Comparison of ENCODE assay signal across 8 cellular contexts in genomic region chrX:41442824-41443560, GRCh38. TPM values are rescaled to one million over a fixed set of nuclear protein-coding genes. Genes with fewer than 3 reads are reported as not detected.
DNase-seq lines count a peak whose midpoint lies in the region; ATAC-seq and TF ChIP-seq lines count a peak whose summit lies in the region.

No MANE protein-coding gene starts in this region.

- H3K9me3 ChIP-seq in HCT116 (ENCODE audit: control insufficient read depth in 1 of 2, insufficient read depth in 1 of 2, low read depth in 1 of 2, low read length in 2 of 2) (no peaks in the 10 kb centered on the region), liver (ENCODE audit: control insufficient read depth in 4 of 4, low read length in 3 of 4) (no peaks in the 10 kb centered on the region), vagina (no peaks in the 10 kb centered on the region)

- no peaks in the 10 kb centered on the region for H3K9me3 Mint-ChIP-seq in activated naive CD8-positive, alpha-beta T cell treated with anti-CD3 and anti-CD28 coated beads, Interleukin-2, amount 10 ng/mL, durations not matched to agents 7 days and 5 days

- no peaks in the 10 kb centered on the region for H3K79me2 ChIP-seq in ACC112 (ENCODE audit: control insufficient read depth, insufficient read depth, low read length, unreplicated experiment)
- H3K79me2 ChIP-seq in HCT116 (ENCODE audit: insufficient read depth, low read length), result no peaks in the 10 kb centered on the region

- H2AFZ ChIP-seq in ACC112 (ENCODE audit: low read length, unreplicated experiment) (peak overlapping the region; percentile 51), HCT116 (ENCODE audit: low read depth, low read length, poor library complexity, severe bottlenecking) (no peak overlapping the region)

- H3K4me1 ChIP-seq in ACC112 (ENCODE audit: control insufficient read depth, insufficient read depth, low read length, unreplicated experiment) (peaks cover 13% of the 10 kb centered on the region), HCT116 (ENCODE audit: control insufficient read depth in 1 of 2, insufficient read depth in 2 of 2, low read length in 2 of 2) (peaks cover 20% of the 10 kb centered on the region in 2 experiments; a peak in 3 of 4 replicates), liver (ENCODE audit: control insufficient read depth in 4 of 4, insufficient read depth in 4 of 4, low read length in 3 of 4) (peaks cover 0 to 6% (median 4%) of the 10 kb centered on the region in 4 donors), vagina (no peaks in the 10 kb centered on the region)

- peaks cover 7% of the 10 kb centered on the region for H3K4me1 Mint-ChIP-seq in activated naive CD8-positive, alpha-beta T cell treated with anti-CD3 and anti-CD28 coated beads, Interleukin-2, amount 10 ng/mL, durations not matched to agents 7 days and 5 days

- H3K27ac Mint-ChIP-seq in activated naive CD8-positive, alpha-beta T cell treated with anti-CD3 and anti-CD28 coated beads, Interleukin-2, amount 10 ng/mL, durations not matched to agents 7 days and 5 days, result peak overlapping the region; percentile 81

- no peaks in the 10 kb centered on the region for H3K27me3 Mint-ChIP-seq in activated naive CD8-positive, alpha-beta T cell treated with anti-CD3 and anti-CD28 coated beads, Interleukin-2, amount 10 ng/mL, durations not matched to agents 7 days and 5 days

- TF ChIP-seq POLR2A in HCT116 (IDR thresholded peaks at IDR 0.05; ENCODE audit: borderline replicate concordance, extremely low read depth, insufficient read depth, insufficient read length) (no peak), vagina (IDR thresholded peaks at IDR 0.05) (no peak)

- H3K9me2 ChIP-seq in HCT116 (ENCODE audit: insufficient read depth), result no peaks in the 10 kb centered on the region

- RAD21 ChIA-PET in HCT116 (lab: Charles Lee; ENCODE audit: low non-redundant PET in 1 of 2, low total read pairs in 2 of 2, uncharacterized antibody in 2 of 2, unreplicated experiment in 2 of 2), result interaction anchor here in 1 of 2 experiments (1.1 kb wide), 1 partner anchor 13 kb away, joined by 3 read pairs; no protein-coding TSS in a partner anchor

- H3K27ac ChIP-seq in ACC112 (ENCODE audit: low read depth, low read length), result peak overlapping the region; percentile 79
- H3K27ac ChIP-seq in HCT116 (ENCODE audit: low read depth, low read length), result peak overlapping the region; percentile 64
- peak overlapping the region; percentile 65 to 83 for H3K27ac ChIP-seq in liver (ENCODE audit: low read depth in 1 of 2, low read length in 2 of 2)
- H3K27ac ChIP-seq in vagina, result peak overlapping the region; percentile 60

- 64% methylated on average over 11 of the region's 11 CpGs for WGBS in liver

- CTCF ChIA-PET in HCT116 (lab: Charles Lee), result no interaction called here

- H3K4me2 ChIP-seq in HCT116 (ENCODE audit: low read length), result peak overlapping the region; percentile 75

- H3K36me3 ChIP-seq in ACC112 (ENCODE audit: insufficient read depth, low read length) (no peaks in the 10 kb centered on the region), HCT116 (ENCODE audit: control insufficient read depth in 1 of 2, insufficient read depth in 2 of 2, low read length in 2 of 2) (no peaks in the 10 kb centered on the region), liver (ENCODE audit: control insufficient read depth in 4 of 4, insufficient read depth in 3 of 4, low read depth in 1 of 4, low read length in 3 of 4) (no peaks in the 10 kb centered on the region), vagina (no peaks in the 10 kb centered on the region)

- no peak for ATAC-seq in HCT116
- no peak for ATAC-seq in activated naive CD8-positive, alpha-beta T cell treated with anti-CD3 and anti-CD28 coated beads, Interleukin-2, amount 10 ng/mL, durations not matched to agents 7 days and 5 days (ENCODE audit: low read depth)
- no peak for ATAC-seq in HG02973 (IDR thresholded peaks at IDR 0.05; ENCODE audit: unreplicated experiment)

- H3K36me3 Mint-ChIP-seq in activated naive CD8-positive, alpha-beta T cell treated with anti-CD3 and anti-CD28 coated beads, Interleukin-2, amount 10 ng/mL, durations not matched to agents 7 days and 5 days, result no peaks in the 10 kb centered on the region

- H3K4me3 ChIP-seq in ACC112 (ENCODE audit: low read depth, low read length) (peak overlapping the region; percentile 66), HCT116 (replicated peaks in 1 of 2; ENCODE audit: low read depth in 1 of 2, low read length in 2 of 2) (peak overlapping the region; percentile 31 to 51), liver (ENCODE audit: low read depth in 1 of 3, low read length in 3 of 3) (peak overlapping the region in 1 of 3 donors; percentile 27), vagina (peak overlapping the region; percentile 30 to 34)

- no peak for DNase-seq in HCT116 (ENCODE audit: low read depth, low spot score)
- DNase-seq in activated naive CD8-positive, alpha-beta T cell treated with anti-CD3 and anti-CD28 coated beads, Interleukin-2, amount 10 ng/mL, durations not matched to agents 7 days and 5 days, result no peak
- no peak for DNase-seq in vagina (ENCODE audit: extremely low spot score in 2 of 2)
- no peak for DNase-seq in mesenteric fat pad (ENCODE audit: low spot score)
- no peak for DNase-seq in stimulated activated CD4-positive, alpha-beta T cell treated with anti-CD3 and anti-CD28 coated beads, Interleukin-2, amount 100 ng/mL, for 48 hours

- H4K20me1 ChIP-seq in HCT116 (ENCODE audit: insufficient read depth), result no peaks in the 10 kb centered on the region

- no peaks in the 10 kb centered on the region for H3K27me3 ChIP-seq in ACC112 (ENCODE audit: insufficient read depth, low read length)
- H3K27me3 ChIP-seq in HCT116 (ENCODE audit: insufficient read depth, low read length), result no peaks in the 10 kb centered on the region
- no peaks in the 10 kb centered on the region for H3K27me3 ChIP-seq in liver (ENCODE audit: control insufficient read depth in 4 of 4, insufficient read depth in 4 of 4, low read length in 3 of 4)
- H3K27me3 ChIP-seq in vagina, result no peaks in the 10 kb centered on the region

- no peak for TF ChIP-seq CTCF in HCT116 (IDR thresholded peaks at IDR 0.05 in 2 of 3, conservative IDR thresholded peaks at IDR 0.05 in 1 of 3; ENCODE audit: borderline replicate concordance in 1 of 3, insufficient read depth in 1 of 3, low read depth in 2 of 3, low read length in 2 of 3)
- no peak for TF ChIP-seq CTCF in liver (IDR thresholded peaks at IDR 0.05; ENCODE audit: low read depth, low read length, missing input control)
- no peak for TF ChIP-seq CTCF in vagina (IDR thresholded peaks at IDR 0.05)

- TF ChIP-seq RAD21 in HCT116 (IDR thresholded peaks at IDR 0.05; ENCODE audit: low read depth), result no peak
- no peak for TF ChIP-seq RAD21 in liver (IDR thresholded peaks at IDR 0.05)

- peak overlapping the region; percentile 64 for H3K4me3 Mint-ChIP-seq in activated naive CD8-positive, alpha-beta T cell treated with anti-CD3 and anti-CD28 coated beads, Interleukin-2, amount 10 ng/mL, durations not matched to agents 7 days and 5 days

- peak overlapping the region; percentile 55 for H3K9ac ChIP-seq in HCT116 (ENCODE audit: low read length)
- H3K9ac ChIP-seq in liver (ENCODE audit: low read depth in 1 of 2, low read length in 2 of 2), result peak overlapping the region in 1 of 2 donors; percentile 87

- POLR2A ChIA-PET in HCT116 (lab: Charles Lee), result interaction anchor here (0.8 to 1.1 kb wide), 2 partner anchors 59 to 113 kb away, joined by 3 read pairs; no protein-coding TSS in a partner anchor
- POLR2A ChIA-PET in activated naive CD8-positive, alpha-beta T cell treated with anti-CD3 and anti-CD28 coated beads, Interleukin-2, amount 10 ng/mL, durations not matched to agents 7 days and 5 days (lab: Charles Lee), result interaction anchor here (0.5 kb wide), 2 partner anchors 60 to 168 kb away, joined by 3 to 4 read pairs; no protein-coding TSS in a partner anchor

- intact Hi-C loops in HCT116 (cut with micrococcal nuclease), result loop anchor here (5.0 kb wide), 1 partner anchor 106 kb away; no protein-coding TSS in a partner anchor
- intact Hi-C loops in vagina (cut with DNase I), result no loop called here

- BruUV-seq in HCT116 (replicated peaks; lab: Mats Ljungman, UMichigan), result no TSS peak

TF ChIP-seq in HCT116, 20 proteins besides CTCF, POLR2A, EP300 and RAD21:
- no peak for TF ChIP-seq ATF3 (IDR thresholded peaks at IDR 0.05)
- TF ChIP-seq ELF1 (IDR thresholded peaks at IDR 0.05; ENCODE audit: borderline replicate concordance, low read depth), result no peak
- TF ChIP-seq ZNF274 (IDR thresholded peaks at IDR 0.05; ENCODE audit: low read depth, low read length), result no peak
- TF ChIP-seq FOSL1 (IDR thresholded peaks at IDR 0.05; ENCODE audit: low read depth), result no peak
- TF ChIP-seq CBX3 (IDR thresholded peaks at IDR 0.05; ENCODE audit: low read depth), result no peak
TF ChIP-seq in HCT116: peak in this region for 0.

TF ChIP-seq in liver, 16 proteins besides CTCF, POLR2A, EP300 and RAD21:
- TF ChIP-seq FOXA1 (IDR thresholded peaks at IDR 0.05), result no peak
- TF ChIP-seq TAF1 (conservative IDR thresholded peaks at IDR 0.05), result no peak
- no peak for TF ChIP-seq HNF4G (IDR thresholded peaks at IDR 0.05)
- TF ChIP-seq MAX (IDR thresholded peaks at IDR 0.05), result no peak
- no peak for TF ChIP-seq NR2F2 (IDR thresholded peaks at IDR 0.05)

RNA-seq across cellular contexts. Expression of gene NYX, which starts 4.2 kb away (rescaled TPM):
- total RNA-seq in HCT116 (2021; ENCODE audit: unreplicated experiment) (not detected), liver (not detected), vagina (not detected), mesenteric fat pad (not detected)
- polyA plus RNA-seq in HCT116 (2012), result not detected in 2 replicates
- not detected for total RNA-seq in activated naive CD8-positive, alpha-beta T cell treated with anti-CD3 and anti-CD28 coated beads, Interleukin-2, amount 10 ng/mL, durations not matched to agents 7 days and 5 days
- polyA plus RNA-seq in liver, result not detected
